Comparison of ENCODE assay signal across 1 cellular context in the genomic region with DNA sequence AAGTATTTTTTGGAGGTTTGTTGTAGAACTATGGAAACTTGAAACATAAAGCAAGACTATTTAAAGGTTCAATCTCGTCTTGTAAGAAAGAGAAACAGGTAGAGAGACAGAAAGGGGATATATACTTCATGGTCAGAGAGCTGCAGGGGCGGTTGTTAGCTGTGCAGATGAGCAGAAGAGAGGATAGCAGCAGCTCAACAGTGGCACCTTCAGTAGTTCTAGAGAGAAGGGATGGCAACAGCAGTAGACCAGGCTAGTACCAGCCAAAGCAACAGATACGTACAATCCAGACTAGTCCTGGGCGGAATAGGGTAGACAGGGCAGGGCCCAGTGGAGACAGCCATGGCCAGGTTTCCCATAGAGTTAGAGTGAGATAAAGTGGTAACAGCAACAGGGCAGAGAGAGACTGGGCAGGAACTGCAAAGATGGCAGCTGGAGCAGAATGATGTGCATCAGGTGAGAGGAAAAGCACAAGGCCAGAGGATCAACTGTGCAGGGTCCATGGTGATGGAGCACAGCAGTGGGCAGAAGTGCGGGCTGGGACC.
TF ChIP-seq lines count a peak whose summit lies in the region.

No MANE protein-coding gene starts in this region.

TF ChIP-seq in HepG2, 621 proteins besides CTCF, POLR2A, EP300 and RAD21 (continued from another document and continues in another):
- TF ChIP-seq CBX1 (IDR thresholded peaks at IDR 0.05; ENCODE audit: low read depth) (peak; percentile 56), RBAK (CRISPR knock-in tag; IDR thresholded peaks at IDR 0.05) (no peak), ELF4 (CRISPR knock-in tag; IDR thresholded peaks at IDR 0.05; ENCODE audit: borderline replicate concordance) (no peak), SMC3 (IDR thresholded peaks at IDR 0.05; ENCODE audit: low read length) (peak; percentile 13; the same call in 1 of the 2 replicates), JUN (CRISPR knock-in tag; IDR thresholded peaks at IDR 0.05) (no peak), DMAP1 (CRISPR knock-in tag; IDR thresholded peaks at IDR 0.05) (no peak), SOX13 (IDR thresholded peaks at IDR 0.05) (0 out of 2 replicates have a peak, but pooled peaks have one; percentile 35), SOX13 (CRISPR knock-in tag; conservative IDR thresholded peaks at IDR 0.05 in 1 of 2, IDR thresholded peaks at IDR 0.05 in 1 of 2) (peak in 1 of 2 experiments; percentile 99; a peak in 1 of 4 replicates), AGO1 (IDR thresholded peaks at IDR 0.05; ENCODE audit: low read depth, low read length, poor library complexity, severe bottlenecking) (no peak), FOXA3 (CRISPR knock-in tag; IDR thresholded peaks at IDR 0.05) (no peak; the same call in 1 of the 2 replicates), SNAPC4 (CRISPR knock-in tag; IDR thresholded peaks at IDR 0.05) (peak; percentile 99), SOX6 (IDR thresholded peaks at IDR 0.05) (no peak), SOX6 (CRISPR knock-in tag; IDR thresholded peaks at IDR 0.05) (no peak), ZNF513 (CRISPR knock-in tag; conservative IDR thresholded peaks at IDR 0.05) (no peak), ZNF775 (CRISPR knock-in tag; IDR thresholded peaks at IDR 0.05; ENCODE audit: borderline replicate concordance) (no peak), SMAD3 (CRISPR knock-in tag; IDR thresholded peaks at IDR 0.05) (no peak), IRX3 (CRISPR knock-in tag; IDR thresholded peaks at IDR 0.05; ENCODE audit: borderline replicate concordance, low read depth) (no peak), MIER2 (CRISPR knock-in tag; IDR thresholded peaks at IDR 0.05) (no peak), YY1 (IDR thresholded peaks at IDR 0.05; ENCODE audit: insufficient read depth, insufficient replicate concordance, low read depth, low read length) (peak; percentile 31), ZNF441 (CRISPR knock-in tag; IDR thresholded peaks at IDR 0.05; ENCODE audit: borderline replicate concordance) (no peak), SSRP1 (CRISPR knock-in tag; IDR thresholded peaks at IDR 0.05) (no peak), RELA (CRISPR knock-in tag; IDR thresholded peaks at IDR 0.05) (no peak), ZNF205 (CRISPR knock-in tag; IDR thresholded peaks at IDR 0.05) (no peak), ONECUT2 (CRISPR knock-in tag; IDR thresholded peaks at IDR 0.05) (no peak), ZNF737 (CRISPR knock-in tag; IDR thresholded peaks at IDR 0.05; ENCODE audit: borderline replicate concordance) (no peak), POLR2AphosphoS2 (IDR thresholded peaks at IDR 0.05; ENCODE audit: low read depth, low read length) (peak; percentile 58; the same call in 1 of the 2 replicates), IKZF1 (IDR thresholded peaks at IDR 0.05) (no peak), ZFP36 (IDR thresholded peaks at IDR 0.05; ENCODE audit: borderline replicate concordance, low read depth, low read length, partially characterized antibody) (no peak), ZNF160 (CRISPR knock-in tag; IDR thresholded peaks at IDR 0.05) (no peak), SMAD9 (CRISPR knock-in tag; IDR thresholded peaks at IDR 0.05) (no peak), NKX3-1 (CRISPR knock-in tag; IDR thresholded peaks at IDR 0.05) (no peak), HNF4G (IDR thresholded peaks at IDR 0.05; ENCODE audit: borderline replicate concordance, low read depth, low read length) (0 out of 2 replicates have a peak, but pooled peaks have one; percentile 11), HNF4G (CRISPR knock-in tag; IDR thresholded peaks at IDR 0.05; ENCODE audit: borderline replicate concordance, low read depth) (no peak), KLF9 (CRISPR knock-in tag; IDR thresholded peaks at IDR 0.05; ENCODE audit: low read depth) (no peak), TRAFD1 (CRISPR knock-in tag; IDR thresholded peaks at IDR 0.05; ENCODE audit: borderline replicate concordance) (no peak), ZNF883 (CRISPR knock-in tag; IDR thresholded peaks at IDR 0.05; ENCODE audit: not compliant biosample characterization) (no peak)
- TF ChIP-seq, protein P1, sequence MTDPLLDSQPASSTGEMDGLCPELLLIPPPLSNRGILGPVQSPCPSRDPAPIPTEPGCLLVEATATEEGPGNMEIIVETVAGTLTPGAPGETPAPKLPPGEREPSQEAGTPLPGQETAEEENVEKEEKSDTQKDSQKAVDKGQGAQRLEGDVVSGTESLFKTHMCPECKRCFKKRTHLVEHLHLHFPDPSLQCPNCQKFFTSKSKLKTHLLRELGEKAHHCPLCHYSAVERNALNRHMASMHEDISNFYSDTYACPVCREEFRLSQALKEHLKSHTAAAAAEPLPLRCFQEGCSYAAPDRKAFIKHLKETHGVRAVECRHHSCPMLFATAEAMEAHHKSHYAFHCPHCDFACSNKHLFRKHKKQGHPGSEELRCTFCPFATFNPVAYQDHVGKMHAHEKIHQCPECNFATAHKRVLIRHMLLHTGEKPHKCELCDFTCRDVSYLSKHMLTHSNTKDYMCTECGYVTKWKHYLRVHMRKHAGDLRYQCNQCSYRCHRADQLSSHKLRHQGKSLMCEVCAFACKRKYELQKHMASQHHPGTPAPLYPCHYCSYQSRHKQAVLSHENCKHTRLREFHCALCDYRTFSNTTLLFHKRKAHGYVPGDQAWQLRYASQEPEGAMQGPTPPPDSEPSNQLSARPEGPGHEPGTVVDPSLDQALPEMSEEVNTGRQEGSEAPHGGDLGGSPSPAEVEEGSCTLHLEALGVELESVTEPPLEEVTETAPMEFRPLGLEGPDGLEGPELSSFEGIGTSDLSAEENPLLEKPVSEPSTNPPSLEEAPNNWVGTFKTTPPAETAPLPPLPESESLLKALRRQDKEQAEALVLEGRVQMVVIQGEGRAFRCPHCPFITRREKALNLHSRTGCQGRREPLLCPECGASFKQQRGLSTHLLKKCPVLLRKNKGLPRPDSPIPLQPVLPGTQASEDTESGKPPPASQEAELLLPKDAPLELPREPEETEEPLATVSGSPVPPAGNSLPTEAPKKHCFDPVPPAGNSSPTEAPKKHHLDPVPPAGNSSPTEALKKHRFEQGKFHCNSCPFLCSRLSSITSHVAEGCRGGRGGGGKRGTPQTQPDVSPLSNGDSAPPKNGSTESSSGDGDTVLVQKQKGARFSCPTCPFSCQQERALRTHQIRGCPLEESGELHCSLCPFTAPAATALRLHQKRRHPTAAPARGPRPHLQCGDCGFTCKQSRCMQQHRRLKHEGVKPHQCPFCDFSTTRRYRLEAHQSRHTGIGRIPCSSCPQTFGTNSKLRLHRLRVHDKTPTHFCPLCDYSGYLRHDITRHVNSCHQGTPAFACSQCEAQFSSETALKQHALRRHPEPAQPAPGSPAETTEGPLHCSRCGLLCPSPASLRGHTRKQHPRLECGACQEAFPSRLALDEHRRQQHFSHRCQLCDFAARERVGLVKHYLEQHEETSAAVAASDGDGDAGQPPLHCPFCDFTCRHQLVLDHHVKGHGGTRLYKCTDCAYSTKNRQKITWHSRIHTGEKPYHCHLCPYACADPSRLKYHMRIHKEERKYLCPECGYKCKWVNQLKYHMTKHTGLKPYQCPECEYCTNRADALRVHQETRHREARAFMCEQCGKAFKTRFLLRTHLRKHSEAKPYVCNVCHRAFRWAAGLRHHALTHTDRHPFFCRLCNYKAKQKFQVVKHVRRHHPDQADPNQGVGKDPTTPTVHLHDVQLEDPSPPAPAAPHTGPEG (CRISPR knock-in tag; IDR thresholded peaks at IDR 0.05): no peak
- TF ChIP-seq, protein P2, sequence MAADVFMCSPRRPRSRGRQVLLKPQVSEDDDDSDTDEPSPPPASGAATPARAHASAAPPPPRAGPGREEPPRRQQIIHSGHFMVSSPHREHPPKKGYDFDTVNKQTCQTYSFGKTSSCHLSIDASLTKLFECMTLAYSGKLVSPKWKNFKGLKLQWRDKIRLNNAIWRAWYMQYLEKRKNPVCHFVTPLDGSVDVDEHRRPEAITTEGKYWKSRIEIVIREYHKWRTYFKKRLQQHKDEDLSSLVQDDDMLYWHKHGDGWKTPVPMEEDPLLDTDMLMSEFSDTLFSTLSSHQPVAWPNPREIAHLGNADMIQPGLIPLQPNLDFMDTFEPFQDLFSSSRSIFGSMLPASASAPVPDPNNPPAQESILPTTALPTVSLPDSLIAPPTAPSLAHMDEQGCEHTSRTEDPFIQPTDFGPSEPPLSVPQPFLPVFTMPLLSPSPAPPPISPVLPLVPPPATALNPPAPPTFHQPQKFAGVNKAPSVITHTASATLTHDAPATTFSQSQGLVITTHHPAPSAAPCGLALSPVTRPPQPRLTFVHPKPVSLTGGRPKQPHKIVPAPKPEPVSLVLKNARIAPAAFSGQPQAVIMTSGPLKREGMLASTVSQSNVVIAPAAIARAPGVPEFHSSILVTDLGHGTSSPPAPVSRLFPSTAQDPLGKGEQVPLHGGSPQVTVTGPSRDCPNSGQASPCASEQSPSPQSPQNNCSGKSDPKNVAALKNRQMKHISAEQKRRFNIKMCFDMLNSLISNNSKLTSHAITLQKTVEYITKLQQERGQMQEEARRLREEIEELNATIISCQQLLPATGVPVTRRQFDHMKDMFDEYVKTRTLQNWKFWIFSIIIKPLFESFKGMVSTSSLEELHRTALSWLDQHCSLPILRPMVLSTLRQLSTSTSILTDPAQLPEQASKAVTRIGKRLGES (CRISPR knock-in tag; IDR thresholded peaks at IDR 0.05; ENCODE audit: borderline replicate concordance): no peak
- TF ChIP-seq, protein P3, sequence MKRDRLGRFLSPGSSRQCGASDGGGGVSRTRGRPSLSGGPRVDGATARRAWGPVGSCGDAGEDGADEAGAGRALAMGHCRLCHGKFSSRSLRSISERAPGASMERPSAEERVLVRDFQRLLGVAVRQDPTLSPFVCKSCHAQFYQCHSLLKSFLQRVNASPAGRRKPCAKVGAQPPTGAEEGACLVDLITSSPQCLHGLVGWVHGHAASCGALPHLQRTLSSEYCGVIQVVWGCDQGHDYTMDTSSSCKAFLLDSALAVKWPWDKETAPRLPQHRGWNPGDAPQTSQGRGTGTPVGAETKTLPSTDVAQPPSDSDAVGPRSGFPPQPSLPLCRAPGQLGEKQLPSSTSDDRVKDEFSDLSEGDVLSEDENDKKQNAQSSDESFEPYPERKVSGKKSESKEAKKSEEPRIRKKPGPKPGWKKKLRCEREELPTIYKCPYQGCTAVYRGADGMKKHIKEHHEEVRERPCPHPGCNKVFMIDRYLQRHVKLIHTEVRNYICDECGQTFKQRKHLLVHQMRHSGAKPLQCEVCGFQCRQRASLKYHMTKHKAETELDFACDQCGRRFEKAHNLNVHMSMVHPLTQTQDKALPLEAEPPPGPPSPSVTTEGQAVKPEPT (CRISPR knock-in tag; IDR thresholded peaks at IDR 0.05; ENCODE audit: low read depth): no peak
